8 cellular contexts compared by ENCODE assay signal in the genomic region with DNA sequence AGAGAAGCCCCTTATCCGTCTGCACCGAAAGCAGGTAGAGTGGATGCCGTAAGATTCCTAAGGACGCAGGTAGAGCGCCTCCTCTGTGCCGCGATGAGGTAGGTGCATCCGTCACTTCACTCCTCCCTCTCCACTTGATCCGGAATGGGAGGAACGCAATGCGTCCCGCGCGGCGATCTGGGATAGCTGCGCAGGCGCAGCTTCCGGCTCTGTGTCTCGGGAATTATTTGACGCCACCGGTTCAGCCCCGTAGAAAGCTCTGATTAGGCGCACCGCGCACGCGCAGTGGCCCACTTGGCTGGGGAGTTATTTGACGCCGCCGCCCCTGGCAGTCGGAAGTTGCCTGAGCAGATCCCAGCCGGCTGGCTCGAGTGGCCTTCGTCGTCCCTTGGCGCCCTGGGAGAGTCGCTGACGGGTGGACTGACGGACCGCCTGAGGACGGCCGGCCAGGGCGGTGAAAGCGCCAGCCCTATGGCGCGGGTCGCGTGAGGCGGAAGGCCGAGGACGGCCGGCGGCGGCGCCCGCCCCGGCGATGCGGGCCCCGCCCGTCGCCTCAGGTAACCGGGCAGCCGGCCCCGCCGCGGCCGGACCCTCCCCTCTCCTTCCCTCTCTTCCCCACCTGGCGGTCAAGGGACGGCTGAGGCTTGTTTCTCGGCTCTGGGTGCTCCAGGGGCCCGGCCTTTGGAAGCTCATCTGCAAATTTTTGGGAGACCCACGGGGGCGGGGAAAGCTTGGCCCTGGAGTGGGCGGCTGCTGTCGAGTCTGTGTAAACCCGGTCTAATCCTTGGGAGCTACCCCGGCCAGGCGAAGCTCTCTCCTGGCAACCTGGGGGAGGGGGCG. TPM values are rescaled to one million over a fixed set of nuclear protein-coding genes. Genes with fewer than 3 reads are reported as not detected.
DNase-seq lines count a peak whose midpoint lies in the region; ATAC-seq, FAIRE-seq and TF ChIP-seq lines count a peak whose summit lies in the region.

A gene (plus strand): TSS at position 331 of the 840 bp plus-strand sequence. CDS start 15,590 bp downstream, outside the sequence.

- H3K4me2 ChIP-seq in DOHH2 (ENCODE audit: low read length), result peak within 1 kb of the TSS; percentile 90
- peak within 1 kb of the TSS; percentile 92 for H3K4me2 ChIP-seq in Karpas-422 (ENCODE audit: low read depth, low read length, poor library complexity, severe bottlenecking)

- H3K4me1 ChIP-seq in DOHH2 (ENCODE audit: control insufficient read depth, low read length), result peaks cover 28% of the 10 kb centered on the region
- peaks cover 36% of the 10 kb centered on the region for H3K4me1 ChIP-seq in Karpas-422 (ENCODE audit: low read length)
- H3K4me1 ChIP-seq in esophagus muscularis mucosa, result peaks cover 17 to 45% (median 35%) of the 10 kb centered on the region in 4 donors
- peaks cover 3 to 31% of the 10 kb centered on the region in 2 donors for H3K4me1 ChIP-seq in muscle layer of duodenum (ENCODE audit: control insufficient read depth in 1 of 2, insufficient read depth in 2 of 2, low read length in 2 of 2)

- peak within 1 kb of the TSS; percentile 47; the same call in 1 of the 2 replicates for H2AFZ ChIP-seq in Karpas-422 (ENCODE audit: low read length)

- no peaks in the 10 kb centered on the region for H3F3A ChIP-seq in DOHH2 (ENCODE audit: control insufficient read depth, insufficient read depth)

- TF ChIP-seq EP300 in esophagus muscularis mucosa (IDR thresholded peaks at IDR 0.05), result no peak

- intact Hi-C loops in esophagus muscularis mucosa (cut with DNase I), result no loop called here

- no peaks in the 10 kb centered on the region for H3K27me3 Mint-ChIP-seq in activated T-cell treated with anti-CD3 and anti-CD28 coated beads, Interleukin-2, amount 50 U/mL, for 72 hours (ENCODE audit: low read depth)

- H3K4me1 Mint-ChIP-seq in activated T-cell treated with anti-CD3 and anti-CD28 coated beads, Interleukin-2, amount 50 U/mL, for 72 hours (ENCODE audit: low read depth), result peaks cover 47% of the 10 kb centered on the region

- no peak for TF ChIP-seq POLR2A in esophagus muscularis mucosa (IDR thresholded peaks at IDR 0.05; ENCODE audit: low read depth)

- DNase-seq in Karpas-422, result peak; percentile 99
- DNase-seq in RCC 7860 (ENCODE audit: low spot score), result peak; percentile 98
- DNase-seq in activated T-cell treated with anti-CD3 and anti-CD28 coated beads, Interleukin-2, amount 50 U/mL, for 72 hours, result peak; percentile 96 to 98
- DNase-seq in esophagus muscularis mucosa (ENCODE audit: extremely low spot score), result peak; percentile 99
- peak; percentile 95 to 98 for DNase-seq in stimulated activated CD8-positive, alpha-beta memory T cell treated with anti-CD3 and anti-CD28 coated beads, Interleukin-7, amount 100 ng/mL, for 4 hours (ENCODE audit: low read depth in 2 of 2)

- H3K36me3 ChIP-seq in DOHH2 (ENCODE audit: control insufficient read depth, low read length) (peaks cover 17% of the 10 kb centered on the region), Karpas-422 (ENCODE audit: insufficient read depth, low read length) (peaks cover 12% of the 10 kb centered on the region; the same call in 1 of the 2 replicates), esophagus muscularis mucosa (no peaks in the 10 kb centered on the region), muscle layer of duodenum (ENCODE audit: control insufficient read depth in 1 of 2, insufficient read depth in 2 of 2, low read length in 2 of 2) (no peaks in the 10 kb centered on the region)

- peaks cover 12% of the 10 kb centered on the region; the same call in 1 of the 2 replicates for H4K20me1 ChIP-seq in DOHH2 (ENCODE audit: control insufficient read depth, insufficient read depth, low read depth, low read length)
- H4K20me1 ChIP-seq in Karpas-422 (ENCODE audit: insufficient read depth, low read depth, low read length), result peaks cover 14% of the 10 kb centered on the region; the same call in 1 of the 2 replicates

- H3K4me3 Mint-ChIP-seq in activated T-cell treated with anti-CD3 and anti-CD28 coated beads, Interleukin-2, amount 50 U/mL, for 72 hours, result peak within 1 kb of the TSS; percentile 89

- H3K9ac ChIP-seq in Karpas-422 (ENCODE audit: low read length), result peak within 1 kb of the TSS; percentile 95

- H3K36me3 Mint-ChIP-seq in activated T-cell treated with anti-CD3 and anti-CD28 coated beads, Interleukin-2, amount 50 U/mL, for 72 hours (ENCODE audit: insufficient read depth in 2 of 2), result peaks cover 0 to 1% of the 10 kb centered on the region in 2 donors

- H3K27me3 ChIP-seq in DOHH2 (ENCODE audit: control insufficient read depth, low read length) (no peaks in the 10 kb centered on the region), Karpas-422 (ENCODE audit: low read length) (no peaks in the 10 kb centered on the region), esophagus muscularis mucosa (no peaks in the 10 kb centered on the region), muscle layer of duodenum (ENCODE audit: low read depth, low read length) (no peaks in the 10 kb centered on the region)

- WGBS in esophagus muscularis mucosa, result under 1% methylated on average over 19 of the region's 80 CpGs

- H3K4me3 ChIP-seq in DOHH2 (ENCODE audit: low read length) (peak within 1 kb of the TSS; percentile 88), Karpas-422 (ENCODE audit: low read length) (peak within 1 kb of the TSS; percentile 96), esophagus muscularis mucosa (peak within 1 kb of the TSS; percentile 84 to 91 (median 86)), muscle layer of duodenum (ENCODE audit: low read depth in 1 of 2, low read length in 2 of 2) (peak within 1 kb of the TSS; percentile 75 to 91)

- no peak within 1 kb of the TSS for H3K27ac ChIP-seq in DOHH2 (ENCODE audit: low read depth, low read length)
- peak within 1 kb of the TSS; percentile 50 for H3K27ac ChIP-seq in Karpas-422 (ENCODE audit: low read length)
- H3K27ac ChIP-seq in esophagus muscularis mucosa (replicated peaks in 1 of 4), result peak within 1 kb of the TSS; percentile 85 to 95 (median 88)
- peak within 1 kb of the TSS; percentile 74 for H3K27ac ChIP-seq in muscle layer of duodenum (ENCODE audit: low read length)

- TF ChIP-seq CTCF in DOHH2 (IDR thresholded peaks at IDR 0.05; ENCODE audit: low read depth, low read length, poor library complexity, severe bottlenecking) (peak; percentile 71), esophagus muscularis mucosa (IDR thresholded peaks at IDR 0.05) (peak in 2 of 3 experiments; percentile 40 to 44)

- peak; percentile 87 for FAIRE-seq in RCC 7860 (lab: Jason Lieb, UNC)

- H3K9me2 ChIP-seq in DOHH2 (replicated peaks; ENCODE audit: control insufficient read depth, low read length), result no peaks in the 10 kb centered on the region
- no peaks in the 10 kb centered on the region for H3K9me2 ChIP-seq in Karpas-422 (replicated peaks; ENCODE audit: insufficient read depth, low read length)

- ATAC-seq in GM21825 (IDR thresholded peaks at IDR 0.05; ENCODE audit: unreplicated experiment), result peak; percentile 91
- ATAC-seq in activated T-cell treated with anti-CD3 and anti-CD28 coated beads, Interleukin-2, amount 50 U/mL, for 72 hours (replicated peaks in 1 of 2), result peak; percentile 91 to 96

- no peaks in the 10 kb centered on the region for H3K9me3 Mint-ChIP-seq in activated T-cell treated with anti-CD3 and anti-CD28 coated beads, Interleukin-2, amount 50 U/mL, for 72 hours

- H3K9me3 ChIP-seq in DOHH2 (ENCODE audit: control insufficient read depth, insufficient read depth, low read length) (no peaks in the 10 kb centered on the region), Karpas-422 (ENCODE audit: low read length) (no peaks in the 10 kb centered on the region), esophagus muscularis mucosa (no peaks in the 10 kb centered on the region), muscle layer of duodenum (ENCODE audit: control insufficient read depth in 1 of 2, low read length in 2 of 2) (no peaks in the 10 kb centered on the region)

- H3K79me2 ChIP-seq in DOHH2 (ENCODE audit: control insufficient read depth, low read length), result peaks cover 50% of the 10 kb centered on the region
- peaks cover 49% of the 10 kb centered on the region for H3K79me2 ChIP-seq in Karpas-422 (ENCODE audit: low read length)

- peak within 1 kb of the TSS; percentile 74 for H3K27ac Mint-ChIP-seq in activated T-cell treated with anti-CD3 and anti-CD28 coated beads, Interleukin-2, amount 50 U/mL, for 72 hours

RNA-seq across cellular contexts. Expression of the gene that starts here (rescaled TPM):
- total RNA-seq in Karpas-422 (2014; rRNA removed; shearing (Covaris generic); ENCODE audit: low replicate concordance), result 27.2 and 58.6 TPM in 2 replicates
- 10 to 100 TPM; 39.5 to 43.3 TPM for total RNA-seq in activated T-cell treated with anti-CD3 and anti-CD28 coated beads, Interleukin-2, amount 50 U/mL, for 72 hours
- total RNA-seq in esophagus muscularis mucosa, result 10 to 100 TPM; 31.5 to 37.4 (median 35.5) TPM
